Comparison of ENCODE assay signal across 8 cellular contexts in genomic region chr2:222655406-222655747, GRCh38. TPM values are rescaled to one million over a fixed set of nuclear protein-coding genes. Genes with fewer than 3 reads are reported as not detected.
DNase-seq lines count a peak whose midpoint lies in the region; ATAC-seq and TF ChIP-seq lines count a peak whose summit lies in the region.

No MANE protein-coding gene starts in this region.

- peak overlapping the region; percentile 100 for H3K4me3 Mint-ChIP-seq in activated CD4-positive, alpha-beta T cell treated with anti-CD3 and anti-CD28 coated beads, Interleukin-2, amount 10 ng/mL, durations not matched to agents 24 days and 14 days
- H3K4me3 Mint-ChIP-seq in brain = peak overlapping the region; percentile 98 to 99 (median 99)

- H3K27me3 ChIP-seq in liver (ENCODE audit: control insufficient read depth in 4 of 4, insufficient read depth in 4 of 4, low read length in 3 of 4) (no peaks in the 10 kb centered on the region), tibial artery (no peaks in the 10 kb centered on the region)

- peaks cover 6 to 27% (median 10%) of the 10 kb centered on the region in 4 donors for H3K4me1 ChIP-seq in liver (ENCODE audit: control insufficient read depth in 4 of 4, insufficient read depth in 4 of 4, low read length in 3 of 4)
- peaks cover 0 to 28% (median 22%) of the 10 kb centered on the region in 4 donors for H3K4me1 ChIP-seq in tibial artery

- WGBS in liver = under 1% methylated on average over 14 of the region's 14 CpGs

- DNase-seq in activated CD4-positive, alpha-beta T cell treated with anti-CD3 and anti-CD28 coated beads, Interleukin-2, amount 10 ng/mL, durations not matched to agents 24 days and 14 days = no peak
- DNase-seq in activated CD4-positive, alpha-beta T cell treated with anti-CD3 and anti-CD28 coated beads for 4 hours = no peak
- peak; percentile 67 for DNase-seq in NCI-H69 (lab: John Stamatoyannopoulos, UW)
- no peak for DNase-seq in tibial artery
- no peak for DNase-seq in middle frontal gyrus (ENCODE audit: extremely low spot score, low spot score)

- peak overlapping the region; percentile 72 to 100 (median 96) for H3K4me3 ChIP-seq in liver (ENCODE audit: low read depth in 1 of 3, low read length in 3 of 3)
- H3K4me3 ChIP-seq in tibial artery = peak overlapping the region; percentile 84 to 88

- H3K36me3 ChIP-seq in liver (ENCODE audit: control insufficient read depth in 4 of 4, insufficient read depth in 3 of 4, low read depth in 1 of 4, low read length in 3 of 4) (no peaks in the 10 kb centered on the region), tibial artery (no peaks in the 10 kb centered on the region)

- H3K27ac ChIP-seq in liver (ENCODE audit: low read depth in 1 of 2, low read length in 2 of 2) (peak overlapping the region; percentile 92 to 95), tibial artery (peak overlapping the region; percentile 75 to 81)

- intact Hi-C loops in activated CD4-positive, alpha-beta T cell treated with anti-CD3 and anti-CD28 coated beads, Interleukin-2, amount 10 ng/mL, durations not matched to agents 24 days and 14 days (cut with micrococcal nuclease) = loop anchor here (1.0 to 5.0 kb wide), 2 partner anchors 132 to 337 kb away; no protein-coding TSS in a partner anchor
- intact Hi-C loops in tibial artery (cut with DNase I; ENCODE audit: low total_unique reads) = no loop called here

- H3K9me3 ChIP-seq in liver (ENCODE audit: control insufficient read depth in 4 of 4, low read length in 3 of 4) (no peaks in the 10 kb centered on the region), tibial artery (no peaks in the 10 kb centered on the region)

- peak; percentile 6 for ATAC-seq in HG02884 (IDR thresholded peaks at IDR 0.05; ENCODE audit: unreplicated experiment)

- peaks cover 35% of the 10 kb centered on the region for H3K4me1 Mint-ChIP-seq in activated CD4-positive, alpha-beta T cell treated with anti-CD3 and anti-CD28 coated beads, Interleukin-2, amount 10 ng/mL, durations not matched to agents 24 days and 14 days
- peaks cover 58% of the 10 kb centered on the region for H3K4me1 Mint-ChIP-seq in brain

- TF ChIP-seq RAD21 in liver (IDR thresholded peaks at IDR 0.05) = no peak

- peaks cover 19% of the 10 kb centered on the region for H3K36me3 Mint-ChIP-seq in activated CD4-positive, alpha-beta T cell treated with anti-CD3 and anti-CD28 coated beads, Interleukin-2, amount 10 ng/mL, durations not matched to agents 24 days and 14 days (ENCODE audit: low read depth)
- no peaks in the 10 kb centered on the region for H3K36me3 Mint-ChIP-seq in brain

- H3K9me3 Mint-ChIP-seq in activated CD4-positive, alpha-beta T cell treated with anti-CD3 and anti-CD28 coated beads, Interleukin-2, amount 10 ng/mL, durations not matched to agents 24 days and 14 days = no peaks in the 10 kb centered on the region
- peaks cover 0 to 2% (median 0%) of the 10 kb centered on the region in 5 experiments for H3K9me3 Mint-ChIP-seq in brain

- H3K27me3 Mint-ChIP-seq in activated CD4-positive, alpha-beta T cell treated with anti-CD3 and anti-CD28 coated beads, Interleukin-2, amount 10 ng/mL, durations not matched to agents 24 days and 14 days = peaks cover 2% of the 10 kb centered on the region
- peaks cover 11% of the 10 kb centered on the region for H3K27me3 Mint-ChIP-seq in brain

- TF ChIP-seq CTCF in brain (conservative IDR thresholded peaks at IDR 0.05) (no peak), liver (IDR thresholded peaks at IDR 0.05; ENCODE audit: low read depth, low read length, missing input control) (no peak), tibial artery (IDR thresholded peaks at IDR 0.05) (no peak)

- peak overlapping the region; percentile 61 to 90 for H3K9ac ChIP-seq in liver (ENCODE audit: low read depth in 1 of 2, low read length in 2 of 2)

- peak overlapping the region; percentile 98 for H3K27ac Mint-ChIP-seq in activated CD4-positive, alpha-beta T cell treated with anti-CD3 and anti-CD28 coated beads, Interleukin-2, amount 10 ng/mL, durations not matched to agents 24 days and 14 days
- H3K27ac Mint-ChIP-seq in brain = peak overlapping the region; percentile 100

TF ChIP-seq in liver, 16 proteins besides CTCF, POLR2A, EP300 and RAD21:
- no peak for TF ChIP-seq YY1 (IDR thresholded peaks at IDR 0.05)

RNA-seq across cellular contexts. Expression of gene FARSB, which starts 0.5 kb away (rescaled TPM):
- 57.4 and 58.5 TPM in 2 replicates for total RNA-seq in activated CD4-positive, alpha-beta T cell treated with anti-CD3 and anti-CD28 coated beads, Interleukin-2, amount 10 ng/mL, durations not matched to agents 24 days and 14 days
- polyA plus RNA-seq in brain (ENCODE audit: insufficient read depth, low read depth, low replicate concordance) (32.4 TPM), liver (1 to 10 TPM; 8.7 to 9.2 TPM)
- 1 to 10 TPM; 5.5 to 9.7 TPM for total RNA-seq in liver

RNA-seq across cellular contexts. Expression of gene MOGAT1, which starts 16.1 kb away (rescaled TPM):
- not detected in 2 replicates for total RNA-seq in activated CD4-positive, alpha-beta T cell treated with anti-CD3 and anti-CD28 coated beads, Interleukin-2, amount 10 ng/mL, durations not matched to agents 24 days and 14 days
- not detected for polyA plus RNA-seq in brain (ENCODE audit: insufficient read depth, low read depth, low replicate concordance)
- 1 to 10 TPM in 1 of 2 donors, not detected in 1; 5.1 TPM for total RNA-seq in liver
- polyA plus RNA-seq in liver = 1 to 10 TPM in 1 of 2 donors, under 1 TPM in 1; 0.30 to 5.5 TPM
